Comparison of ENCODE assay signal across 8 cellular contexts in the genomic region with DNA sequence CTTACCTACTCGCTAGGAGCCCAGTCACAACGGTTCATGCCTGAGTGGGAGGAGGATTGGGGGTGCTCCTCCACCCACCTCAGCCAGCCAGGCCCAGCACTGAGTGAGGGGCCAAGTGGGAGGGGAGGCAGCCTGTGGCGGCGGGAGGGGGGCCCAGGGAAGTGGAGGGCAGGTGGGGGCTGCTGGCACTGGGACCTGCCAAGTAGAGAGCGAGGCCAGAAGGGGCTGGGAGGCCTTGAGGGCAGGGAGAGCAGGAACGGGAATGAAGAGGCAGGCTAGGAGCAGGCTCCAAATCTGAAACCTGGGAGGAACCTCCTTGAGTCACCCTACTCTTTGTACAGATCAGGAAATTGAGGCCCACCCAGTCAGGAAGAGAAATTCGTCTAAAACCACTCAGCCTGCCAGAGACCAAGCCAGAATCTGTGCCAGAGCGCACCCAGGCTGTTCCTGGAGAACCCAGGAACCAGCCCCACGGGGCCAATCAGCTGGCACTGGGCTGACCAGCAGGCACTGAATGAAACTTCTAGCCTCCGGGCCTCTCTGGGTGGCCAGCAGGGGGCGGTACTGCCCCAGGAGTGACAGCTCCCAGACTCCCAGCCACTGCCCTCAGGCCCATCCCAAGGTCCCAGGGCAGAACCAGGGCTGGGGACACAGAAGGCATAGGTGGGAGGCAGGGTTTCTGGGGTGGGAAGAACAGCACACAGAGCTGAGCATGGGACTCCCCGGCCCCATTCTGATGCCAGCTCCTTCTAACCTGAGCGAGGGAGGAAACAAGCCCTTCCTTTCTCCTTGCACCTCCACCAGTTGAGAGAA. TPM values are rescaled to one million over a fixed set of nuclear protein-coding genes. Genes with fewer than 3 reads are reported as not detected.
DNase-seq lines count a peak whose midpoint lies in the region; ATAC-seq and TF ChIP-seq lines count a peak whose summit lies in the region.

No MANE protein-coding gene starts in this region.

- no peaks in the 10 kb centered on the region for H4K20me1 ChIP-seq in OCI-LY7 (ENCODE audit: insufficient read depth, low read length)

- H3K9me3 ChIP-seq in OCI-LY7 (ENCODE audit: low read length): no peaks in the 10 kb centered on the region
- H3K9me3 ChIP-seq in naive thymus-derived CD4-positive, alpha-beta T cell (ENCODE audit: control insufficient read depth in 2 of 3, low read length in 3 of 3): no peaks in the 10 kb centered on the region

- TF ChIP-seq CTCF in HL-60 (IDR thresholded peaks at IDR 0.05; ENCODE audit: insufficient read depth, low read length) (peak; percentile 83), OCI-LY7 (conservative IDR thresholded peaks at IDR 0.05; ENCODE audit: low read length) (peak; percentile 99)

- no peak overlapping the region for H2AFZ ChIP-seq in OCI-LY7 (ENCODE audit: low read length)

- intact Hi-C loops in OCI-LY7 (cut with micrococcal nuclease; ENCODE audit: unreplicated experiment): loop anchor here (1.0 kb wide), 3 partner anchors 21 to 108 kb away; no protein-coding TSS in a partner anchor
- intact Hi-C loops in naive thymus-derived CD4-positive, alpha-beta T cell (cut with micrococcal nuclease): loop anchor here (1.0 to 2.0 kb wide), 4 partner anchors 21 to 107 kb away; no protein-coding TSS in a partner anchor

- no peak overlapping the region for H3K4me3 ChIP-seq in HL-60 (replicated peaks; ENCODE audit: insufficient read depth, low read length)
- H3K4me3 ChIP-seq in OCI-LY7 (ENCODE audit: low read depth, low read length, poor library complexity, severe bottlenecking): no peak overlapping the region
- no peak overlapping the region for H3K4me3 ChIP-seq in naive thymus-derived CD4-positive, alpha-beta T cell (ENCODE audit: low read length)

- POLR2A ChIA-PET in OCI-LY7 (lab: Charles Lee): interaction anchor here (0.7 kb wide), 1 partner anchor 51 kb away, joined by 3 read pairs; no protein-coding TSS in a partner anchor
- POLR2A ChIA-PET in naive thymus-derived CD4-positive, alpha-beta T cell (lab: Charles Lee): interaction anchor here (1.0 kb wide), 1 partner anchor 57 kb away, joined by 3 read pairs; no protein-coding TSS in a partner anchor

- peak; percentile 84 for DNase-seq in ELR (ENCODE audit: low read depth)
- peak; percentile 60 to 78 for DNase-seq in HL-60 (ENCODE audit: low read depth in 1 of 2, low spot score in 1 of 2)
- DNase-seq in OCI-LY7 (ENCODE audit: low spot score): peak; percentile 77
- DNase-seq in activated T-cell treated with anti-CD3 and anti-CD28 coated beads, Interleukin-2, amount 50 U/mL, for 1 hour: peak; percentile 80
- DNase-seq in naive thymus-derived CD4-positive, alpha-beta T cell: peak; percentile 40 to 84 (median 68)

- no peaks in the 10 kb centered on the region for H3K36me3 Mint-ChIP-seq in naive thymus-derived CD4-positive, alpha-beta T cell
- no peaks in the 10 kb centered on the region for H3K36me3 Mint-ChIP-seq in stimulated activated naive CD8-positive, alpha-beta T cell treated with anti-CD3 and anti-CD28 coated beads, Interleukin-15, Interleukin-2, amounts not matched to agents 100 ng/mL and 50 ng/mL, for 24 hours (ENCODE audit: low read depth)

- no peaks in the 10 kb centered on the region for H3K79me2 ChIP-seq in OCI-LY7 (ENCODE audit: insufficient read depth, low read depth, low read length)

- peaks cover 0 to 60% (median 16%) of the 10 kb centered on the region in 7 donors for H3K4me1 Mint-ChIP-seq in naive thymus-derived CD4-positive, alpha-beta T cell
- H3K4me1 Mint-ChIP-seq in stimulated activated naive CD8-positive, alpha-beta T cell treated with anti-CD3 and anti-CD28 coated beads, Interleukin-15, Interleukin-2, amounts not matched to agents 100 ng/mL and 50 ng/mL, for 24 hours (ENCODE audit: low read depth): peaks cover 99% of the 10 kb centered on the region

- CTCF ChIA-PET in OCI-LY7 (lab: Charles Lee; ENCODE audit: unreplicated experiment): interaction anchor here (0.6 kb wide), 1 partner anchor 259 kb away, joined by 3 read pairs; no protein-coding TSS in a partner anchor
- CTCF ChIA-PET in naive thymus-derived CD4-positive, alpha-beta T cell (lab: Charles Lee): interaction anchor here (0.7 to 6.9 kb wide), 10 partner anchors 9 to 387 kb away, joined by 3 to 93 read pairs (median 4); no protein-coding TSS in a partner anchor

- H3K4me1 ChIP-seq in OCI-LY7 (ENCODE audit: insufficient read depth, low read length, poor library complexity, severe bottlenecking): peaks cover 52% of the 10 kb centered on the region
- H3K4me1 ChIP-seq in naive thymus-derived CD4-positive, alpha-beta T cell (ENCODE audit: control insufficient read depth in 2 of 2, insufficient read depth in 2 of 2, low read length in 2 of 2): peaks cover 6 to 32% of the 10 kb centered on the region in 2 donors

- H3K4me3 Mint-ChIP-seq in naive thymus-derived CD4-positive, alpha-beta T cell: peak overlapping the region in 1 of 10 donors; percentile 25
- no peak overlapping the region for H3K4me3 Mint-ChIP-seq in stimulated activated naive CD8-positive, alpha-beta T cell treated with anti-CD3 and anti-CD28 coated beads, Interleukin-15, Interleukin-2, amounts not matched to agents 100 ng/mL and 50 ng/mL, for 24 hours

- no TSS peak for BruUV-seq in OCI-LY7 (replicated peaks; lab: Mats Ljungman, UMichigan)

- H3K27me3 ChIP-seq in HL-60 (ENCODE audit: insufficient read depth, poor library complexity, severe bottlenecking): no peaks in the 10 kb centered on the region
- no peaks in the 10 kb centered on the region for H3K27me3 ChIP-seq in naive thymus-derived CD4-positive, alpha-beta T cell (ENCODE audit: control insufficient read depth in 2 of 2, insufficient read depth in 2 of 2, low read length in 2 of 2)

- H3K4me2 ChIP-seq in OCI-LY7 (ENCODE audit: low read length): peak overlapping the region; percentile 55; the same call in 1 of the 2 replicates

- no peaks in the 10 kb centered on the region for H3K36me3 ChIP-seq in OCI-LY7 (ENCODE audit: insufficient read depth, low read length)
- H3K36me3 ChIP-seq in naive thymus-derived CD4-positive, alpha-beta T cell (ENCODE audit: control insufficient read depth in 2 of 3, insufficient read depth in 3 of 3, low read length in 3 of 3): no peaks in the 10 kb centered on the region

- H3K9me3 Mint-ChIP-seq in naive thymus-derived CD4-positive, alpha-beta T cell: no peaks in the 10 kb centered on the region
- H3K9me3 Mint-ChIP-seq in stimulated activated naive CD8-positive, alpha-beta T cell treated with anti-CD3 and anti-CD28 coated beads, Interleukin-15, Interleukin-2, amounts not matched to agents 100 ng/mL and 50 ng/mL, for 24 hours: no peaks in the 10 kb centered on the region

- H3K9me2 ChIP-seq in OCI-LY7 (ENCODE audit: insufficient read depth, low read length): no peaks in the 10 kb centered on the region

- ATAC-seq in esophagus mucosa: peak; percentile 67
- ATAC-seq in naive thymus-derived CD4-positive, alpha-beta T cell: peak; percentile 79
- ATAC-seq in GM19463 (IDR thresholded peaks at IDR 0.05; ENCODE audit: unreplicated experiment): no peak

- H3K27me3 Mint-ChIP-seq in naive thymus-derived CD4-positive, alpha-beta T cell: no peaks in the 10 kb centered on the region
- H3K27me3 Mint-ChIP-seq in stimulated activated naive CD8-positive, alpha-beta T cell treated with anti-CD3 and anti-CD28 coated beads, Interleukin-15, Interleukin-2, amounts not matched to agents 100 ng/mL and 50 ng/mL, for 24 hours: no peaks in the 10 kb centered on the region

- H3K27ac Mint-ChIP-seq in naive thymus-derived CD4-positive, alpha-beta T cell: peak overlapping the region in 1 of 9 donors; percentile 61
- peak overlapping the region; percentile 98 for H3K27ac Mint-ChIP-seq in stimulated activated naive CD8-positive, alpha-beta T cell treated with anti-CD3 and anti-CD28 coated beads, Interleukin-15, Interleukin-2, amounts not matched to agents 100 ng/mL and 50 ng/mL, for 24 hours

- no peak overlapping the region for H3K27ac ChIP-seq in HL-60 (replicated peaks)
- H3K27ac ChIP-seq in OCI-LY7 (ENCODE audit: low read depth, low read length, poor library complexity, severe bottlenecking): no peak overlapping the region
- no peak overlapping the region for H3K27ac ChIP-seq in naive thymus-derived CD4-positive, alpha-beta T cell (ENCODE audit: low read depth, low read length)

RNA-seq across cellular contexts. Expression of gene CYP11A1, which starts 14.8 kb away (rescaled TPM):
- not detected in 2 replicates for total RNA-seq in OCI-LY7 (2014; rRNA removed; shearing (Covaris generic))
- not detected in 2 replicates for total RNA-seq in OCI-LY7 (2022)
- total RNA-seq in esophagus mucosa: 3.2 TPM
- total RNA-seq in naive thymus-derived CD4-positive, alpha-beta T cell: 1 to 10 TPM in 1 of 5 experiments, under 1 TPM in 1, not detected in 3; 0.58 to 1.0 TPM
- not detected for polyA plus RNA-seq in naive thymus-derived CD4-positive, alpha-beta T cell

RNA-seq across cellular contexts. Expression of gene SEMA7A, which starts 51.5 kb away (rescaled TPM):
- 0.06 and 0.08 TPM in 2 replicates for total RNA-seq in OCI-LY7 (2014; rRNA removed; shearing (Covaris generic))
- total RNA-seq in OCI-LY7 (2022) (0.46 and 1.0 TPM in 2 replicates), esophagus mucosa (4.0 TPM)
- 10 to 100 TPM in 2 of 5 experiments, 1 to 10 TPM in 3; 1.6 to 15.7 (median 5.0) TPM for total RNA-seq in naive thymus-derived CD4-positive, alpha-beta T cell
- not detected for polyA plus RNA-seq in naive thymus-derived CD4-positive, alpha-beta T cell
